Comparison of ENCODE assay signal across 8 cellular contexts in the genomic region with DNA sequence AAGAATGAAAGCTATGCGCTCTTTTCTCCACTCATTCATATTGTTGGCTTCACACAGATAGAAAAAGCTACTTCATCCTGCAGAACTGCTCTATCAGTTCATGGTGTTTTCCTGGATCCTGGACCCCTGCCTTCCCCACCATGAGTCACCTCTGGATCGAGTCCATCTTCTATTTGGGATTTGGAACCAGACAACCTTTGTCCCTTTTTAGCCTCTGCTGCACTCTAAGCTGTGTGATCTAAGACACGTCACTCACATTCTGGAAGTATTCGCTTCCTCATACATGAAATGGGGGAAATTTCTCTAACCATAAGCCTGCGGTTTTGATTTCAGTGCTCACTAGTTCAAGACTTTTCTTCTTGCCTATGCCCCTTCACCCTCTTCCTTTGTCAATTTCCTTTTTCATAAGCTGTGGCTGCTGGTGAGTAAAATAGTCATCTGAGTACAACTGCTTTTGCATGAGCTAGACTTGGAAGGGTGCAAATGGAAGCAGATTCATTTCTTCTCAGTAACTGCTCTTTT. TPM values are rescaled to one million over a fixed set of nuclear protein-coding genes. Genes with fewer than 3 reads are reported as not detected.
DNase-seq lines count a peak whose midpoint lies in the region; ATAC-seq, FAIRE-seq and TF ChIP-seq lines count a peak whose summit lies in the region.

No MANE protein-coding gene starts in this region.

- TF ChIP-seq POLR2A in NB4 (IDR thresholded peaks at IDR 0.05; ENCODE audit: extremely low read depth, insufficient read length): no peak

- H3K27me3 Mint-ChIP-seq in naive thymus-derived CD8-positive, alpha-beta T cell: no peaks in the 10 kb centered on the region

- H3K4me3 ChIP-seq in NB4 (ENCODE audit: low read depth, low read length): no peak overlapping the region

- H3K36me3 Mint-ChIP-seq in naive thymus-derived CD8-positive, alpha-beta T cell: no peaks in the 10 kb centered on the region

- peak; percentile 89 for ATAC-seq in HG02678 (IDR thresholded peaks at IDR 0.05; ENCODE audit: unreplicated experiment)
- ATAC-seq in naive thymus-derived CD8-positive, alpha-beta T cell: peak; percentile 94

- POLR2A ChIA-PET in naive thymus-derived CD8-positive, alpha-beta T cell (lab: Charles Lee): interaction anchor here (0.6 to 1.8 kb wide), 5 partner anchors 13 to 76 kb away, joined by 3 to 19 read pairs (median 3); a partner anchor contains a TSS

- H3K9me3 Mint-ChIP-seq in naive thymus-derived CD8-positive, alpha-beta T cell: no peaks in the 10 kb centered on the region

- peak; percentile 64 for DNase-seq in activated CD8-positive, alpha-beta memory T cell treated with anti-CD3 and anti-CD28 coated beads for 24 hours
- DNase-seq in activated CD8-positive, alpha-beta memory T cell treated with anti-CD3 and anti-CD28 coated beads, Interleukin-2, amount 50 U/mL, for 48 hours: no peak
- DNase-seq in NB4 (ENCODE audit: low read depth) (peak; percentile 84), frontal cortex (ENCODE audit: low spot score in 2 of 2) (no peak), dedifferentiated amniotic fluid mesenchymal stem cell (ENCODE audit: extremely low spot score) (no peak)
- peak; percentile 73 for DNase-seq in central memory CD4-positive, alpha-beta T cell
- DNase-seq in naive thymus-derived CD8-positive, alpha-beta T cell: peak in 8 of 10 donors; percentile 22 to 79 (median 38)

- H3K27ac Mint-ChIP-seq in naive thymus-derived CD8-positive, alpha-beta T cell: peak overlapping the region in 9 of 10 donors; percentile 13 to 89 (median 61)

- no peak for TF ChIP-seq CTCF in NB4 (IDR thresholded peaks at IDR 0.05; ENCODE audit: low read depth, low read length)

- peaks cover 19 to 36% (median 32%) of the 10 kb centered on the region in 4 donors for H3K4me1 Mint-ChIP-seq in naive thymus-derived CD8-positive, alpha-beta T cell

- FAIRE-seq in frontal cortex (lab: Jason Lieb, UNC): no peak

- peak overlapping the region; percentile 17 to 69 (median 57) for H3K4me3 Mint-ChIP-seq in naive thymus-derived CD8-positive, alpha-beta T cell

RNA-seq across cellular contexts. Expression of a gene that starts 14.1 kb away (rescaled TPM):
- total RNA-seq in naive thymus-derived CD8-positive, alpha-beta T cell: 10 to 100 TPM; 35.0 to 35.2 TPM
- 10 to 100 TPM; 49.0 to 77.9 (median 63.4) TPM for polyA plus RNA-seq in naive thymus-derived CD8-positive, alpha-beta T cell
- total RNA-seq in frontal cortex: 65.6 TPM

RNA-seq across cellular contexts. Expression of a gene that starts 55.0 kb away (rescaled TPM):
- total RNA-seq in naive thymus-derived CD8-positive, alpha-beta T cell: 10 to 100 TPM; 38.8 to 45.9 TPM
- 10 to 100 TPM; 15.5 to 16.1 (median 15.9) TPM for polyA plus RNA-seq in naive thymus-derived CD8-positive, alpha-beta T cell
- 51.8 TPM for total RNA-seq in frontal cortex

Comparison
In these comparisons a context has a peak if more than half of its experiments do, and no peak if none do; other contexts are left out.
1. DNase-seq: peak in activated CD8-positive, alpha-beta memory T cell treated with anti-CD3 and anti-CD28 coated beads for 24 hours (single experiment), NB4 (single experiment), central memory CD4-positive, alpha-beta T cell (single experiment) and naive thymus-derived CD8-positive, alpha-beta T cell (8 of 10); none in activated CD8-positive, alpha-beta memory T cell treated with anti-CD3 and anti-CD28 coated beads, Interleukin-2, amount 50 U/mL, for 48 hours (single experiment), frontal cortex (0 of 2) and dedifferentiated amniotic fluid mesenchymal stem cell (single experiment).